33 cellular contexts compared by ENCODE assay signal in genomic region chr10:86113501-86113900, GRCh38.
"Had no signal": no experiment of that assay in that cellular context is flagged by ENCODE, and none has a peak within 500 bp of the region (broad histone marks: within the 10 kb centered on the region; RNA-seq: fewer than 3 reads in every experiment).

No MANE protein-coding gene starts in this region.

- H3K27ac ChIP-seq: body of pancreas, breast epithelium, Peyer's patch, SJSA1 had no signal

- H3K4me1 Mint-ChIP-seq: activated CD4-positive, alpha-beta T cell treated with anti-CD3 and anti-CD28 coated beads, Interleukin-2, amount 10 ng/mL, durations not matched to agents 24 days and 14 days; activated naive CD4-positive, alpha-beta T cell treated with anti-CD3 and anti-CD28 coated beads, Interleukin-2, amount 50 U/mL, for 24 hours; activated naive CD8-positive, alpha-beta T cell treated with anti-CD3 and anti-CD28 coated beads, Interleukin-2, amount 10 ng/mL, durations not matched to agents 7 days and 5 days had no signal

- H3K4me2 ChIP-seq: SK-N-SH had no signal

- H3K36me3 ChIP-seq: breast epithelium, Peyer's patch, SJSA1 had no signal

- H3K27ac Mint-ChIP-seq: activated CD4-positive, alpha-beta T cell treated with anti-CD3 and anti-CD28 coated beads, Interleukin-2, amount 10 ng/mL, durations not matched to agents 24 days and 14 days; activated CD8-positive, alpha-beta T cell treated with anti-CD3 and anti-CD28 coated beads, Interleukin-2, amount 10 ng/mL, durations not matched to agents 7 days and 5 days; activated naive CD4-positive, alpha-beta T cell treated with anti-CD3 and anti-CD28 coated beads, Interleukin-2, amount 50 U/mL, for 24 hours; activated naive CD8-positive, alpha-beta T cell treated with anti-CD3 and anti-CD28 coated beads, Interleukin-2, amount 10 ng/mL, durations not matched to agents 7 days and 5 days; T-helper 1 cell treated with Interleukin-12 subunit alpha and Interleukin-12 subunit beta and Interleukin-4 antibody, amounts not matched to agents 30 μg/mL and 1 μg/mL, for 36 hours; T-helper 2 cell treated with Interferon-gamma antibody and Interleukin-4, amounts not matched to agents 5 μg/mL and 100 μg/mL, for 36 hours had no signal

- H3K4me1 ChIP-seq: body of pancreas, breast epithelium, Peyer's patch, SJSA1 had no signal

- H3K36me3 Mint-ChIP-seq: activated naive CD4-positive, alpha-beta T cell treated with anti-CD3 and anti-CD28 coated beads, Interleukin-2, amount 50 U/mL, for 24 hours; activated naive CD8-positive, alpha-beta T cell treated with anti-CD3 and anti-CD28 coated beads, Interleukin-2, amount 10 ng/mL, durations not matched to agents 7 days and 5 days had no signal

- H3K9me3 ChIP-seq: body of pancreas, breast epithelium, Peyer's patch, SJSA1, SK-N-SH had no signal

- DNase-seq: activated CD4-positive, alpha-beta T cell treated with anti-CD3 and anti-CD28 coated beads, Interleukin-2, amount 10 ng/mL, durations not matched to agents 24 days and 14 days; activated CD4-positive, alpha-beta T cell treated with anti-CD3 and anti-CD28 coated beads, Interleukin-2, amount 50 U/mL, for 48 hours; activated CD8-positive, alpha-beta memory T cell treated with anti-CD3 and anti-CD28 coated beads, Interleukin-2, amount 50 U/mL, for 4 hours; activated CD8-positive, alpha-beta T cell treated with anti-CD3 and anti-CD28 coated beads, Interleukin-2, amount 10 ng/mL, durations not matched to agents 7 days and 5 days; activated gamma-delta T cell; activated naive CD4-positive, alpha-beta T cell treated with Interleukin-2 at 50 U/mL for 16 hours; activated naive CD8-positive, alpha-beta T cell treated with anti-CD3 and anti-CD28 coated beads, Interleukin-2, amount 10 ng/mL, durations not matched to agents 7 days and 5 days; activated T-cell treated with anti-CD3 and anti-CD28 coated beads, Interleukin-2, amount 50 U/mL, for 48 hours; body of pancreas; central memory CD4-positive, alpha-beta T cell; NCI-H1092 treated with DMSO at 0.1 percent for 48 hours; NCI-H1417; NCI-H146; NCI-H187; NCI-H2081; NCI-H2171 treated with DMSO at 0.1 percent for 48 hours; NCI-H2227 treated with DMSO at 0.1 percent for 48 hours; NCI-H446; NCI-H524; NCI-H69; NCI-H82; NK-92 treated with Interleukin-12 subunit alpha and Interleukin-12 subunit beta, amount 100 ng/mL, for 24 hours; PC-3; Peyer's patch; RPMI8226; SHP77 treated with DMSO at 0.1 percent for 48 hours; SK-N-SH had no signal

- H3K4me3 ChIP-seq: body of pancreas, breast epithelium, K562, Peyer's patch, SJSA1 had no signal

- H3K27me3 Mint-ChIP-seq: activated CD4-positive, alpha-beta T cell treated with anti-CD3 and anti-CD28 coated beads, Interleukin-2, amount 10 ng/mL, durations not matched to agents 24 days and 14 days; activated naive CD4-positive, alpha-beta T cell treated with anti-CD3 and anti-CD28 coated beads, Interleukin-2, amount 50 U/mL, for 24 hours; activated naive CD8-positive, alpha-beta T cell treated with anti-CD3 and anti-CD28 coated beads, Interleukin-2, amount 10 ng/mL, durations not matched to agents 7 days and 5 days had no signal

- ATAC-seq: activated CD8-positive, alpha-beta T cell treated with anti-CD3 and anti-CD28 coated beads, Interleukin-2, amount 10 ng/mL, durations not matched to agents 7 days and 5 days; body of pancreas; K562; PC-3 had no signal

- H3K9ac ChIP-seq: SK-N-SH had no signal

- H3K9me3 Mint-ChIP-seq: activated CD4-positive, alpha-beta T cell treated with anti-CD3 and anti-CD28 coated beads, Interleukin-2, amount 10 ng/mL, durations not matched to agents 24 days and 14 days; activated naive CD4-positive, alpha-beta T cell treated with anti-CD3 and anti-CD28 coated beads, Interleukin-2, amount 50 U/mL, for 24 hours; activated naive CD8-positive, alpha-beta T cell treated with anti-CD3 and anti-CD28 coated beads, Interleukin-2, amount 10 ng/mL, durations not matched to agents 7 days and 5 days; T-helper 1 cell treated with Interleukin-12 subunit alpha and Interleukin-12 subunit beta and Interleukin-4 antibody, amounts not matched to agents 30 μg/mL and 1 μg/mL, for 36 hours; T-helper 2 cell treated with Interferon-gamma antibody and Interleukin-4, amounts not matched to agents 5 μg/mL and 100 μg/mL, for 36 hours had no signal

- H3K27me3 ChIP-seq: body of pancreas, breast epithelium, Peyer's patch, SJSA1 had no signal

- H3K4me3 Mint-ChIP-seq: activated CD4-positive, alpha-beta T cell treated with anti-CD3 and anti-CD28 coated beads, Interleukin-2, amount 10 ng/mL, durations not matched to agents 24 days and 14 days; activated CD8-positive, alpha-beta T cell treated with anti-CD3 and anti-CD28 coated beads, Interleukin-2, amount 10 ng/mL, durations not matched to agents 7 days and 5 days; activated naive CD4-positive, alpha-beta T cell treated with anti-CD3 and anti-CD28 coated beads, Interleukin-2, amount 50 U/mL, for 24 hours; activated naive CD8-positive, alpha-beta T cell treated with anti-CD3 and anti-CD28 coated beads, Interleukin-2, amount 10 ng/mL, durations not matched to agents 7 days and 5 days; T-helper 1 cell treated with Interleukin-12 subunit alpha and Interleukin-12 subunit beta and Interleukin-4 antibody, amounts not matched to agents 30 μg/mL and 1 μg/mL, for 36 hours; T-helper 2 cell treated with Interferon-gamma antibody and Interleukin-4, amounts not matched to agents 5 μg/mL and 100 μg/mL, for 36 hours had no signal
